In the genomic region with DNA sequence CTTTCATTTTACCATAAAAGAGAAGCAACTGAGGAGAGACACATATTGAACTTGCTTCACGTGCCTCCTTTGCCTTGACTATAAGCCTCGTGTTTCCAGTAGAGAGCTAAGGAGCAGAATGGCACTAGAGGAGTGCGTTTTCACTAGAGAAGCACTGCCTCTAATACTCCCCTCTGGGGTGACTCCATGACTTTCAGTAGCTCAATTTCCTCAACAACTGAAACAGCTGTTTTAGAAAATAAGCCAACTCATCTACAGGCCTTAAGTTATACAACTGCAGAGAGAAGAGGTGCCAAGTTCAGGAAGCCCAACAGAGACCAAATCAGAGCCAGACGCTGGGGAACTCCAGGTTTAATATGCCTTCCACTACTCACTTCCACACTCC, we compare ENCODE assay signal across 8 cellular contexts. TPM values are rescaled to one million over a fixed set of nuclear protein-coding genes. Genes with fewer than 3 reads are reported as not detected.
DNase-seq lines count a peak whose midpoint lies in the region; ATAC-seq and TF ChIP-seq lines count a peak whose summit lies in the region.

No MANE protein-coding gene starts in this region.

- peaks cover 41% of the 10 kb centered on the region for H3K4me1 Mint-ChIP-seq in activated naive CD8-positive, alpha-beta T cell treated with anti-CD3 and anti-CD28 coated beads, Interleukin-2, amount 10 ng/mL, durations not matched to agents 7 days and 5 days
- H3K4me1 Mint-ChIP-seq in immature natural killer cell = peaks cover 64 to 71% of the 10 kb centered on the region in 2 donors

- no peaks in the 10 kb centered on the region for H3K27me3 ChIP-seq in HL-60 (ENCODE audit: insufficient read depth, poor library complexity, severe bottlenecking)

- TF ChIP-seq CTCF in HL-60 (IDR thresholded peaks at IDR 0.05; ENCODE audit: insufficient read depth, low read length) = no peak

- ATAC-seq in activated naive CD8-positive, alpha-beta T cell treated with anti-CD3 and anti-CD28 coated beads, Interleukin-2, amount 10 ng/mL, durations not matched to agents 7 days and 5 days (ENCODE audit: low read depth) = no peak
- ATAC-seq in GM21576 (IDR thresholded peaks at IDR 0.05; ENCODE audit: unreplicated experiment) = no peak

- POLR2A ChIA-PET in activated naive CD8-positive, alpha-beta T cell treated with anti-CD3 and anti-CD28 coated beads, Interleukin-2, amount 10 ng/mL, durations not matched to agents 7 days and 5 days (lab: Charles Lee) = interaction anchor here (1.1 to 1.5 kb wide), 2 partner anchors 19 to 360 kb away, joined by 5 to 6 read pairs; partner anchors contain the start of gene PDCD6IP

- H3K27me3 Mint-ChIP-seq in activated naive CD8-positive, alpha-beta T cell treated with anti-CD3 and anti-CD28 coated beads, Interleukin-2, amount 10 ng/mL, durations not matched to agents 7 days and 5 days = no peaks in the 10 kb centered on the region
- peaks cover 7 to 13% (median 9%) of the 10 kb centered on the region in 3 donors for H3K27me3 Mint-ChIP-seq in immature natural killer cell (ENCODE audit: low read depth in 3 of 3)

- H3K27ac Mint-ChIP-seq in activated naive CD8-positive, alpha-beta T cell treated with anti-CD3 and anti-CD28 coated beads, Interleukin-2, amount 10 ng/mL, durations not matched to agents 7 days and 5 days = peak overlapping the region; percentile 93
- H3K27ac Mint-ChIP-seq in immature natural killer cell = peak overlapping the region; percentile 60 to 90 (median 84)

- H3K36me3 Mint-ChIP-seq in activated naive CD8-positive, alpha-beta T cell treated with anti-CD3 and anti-CD28 coated beads, Interleukin-2, amount 10 ng/mL, durations not matched to agents 7 days and 5 days = peaks cover 3% of the 10 kb centered on the region
- H3K36me3 Mint-ChIP-seq in immature natural killer cell = peaks cover 0 to 4% (median 0%) of the 10 kb centered on the region in 3 donors

- peak overlapping the region; percentile 97 for H3K4me3 Mint-ChIP-seq in activated naive CD8-positive, alpha-beta T cell treated with anti-CD3 and anti-CD28 coated beads, Interleukin-2, amount 10 ng/mL, durations not matched to agents 7 days and 5 days
- H3K4me3 Mint-ChIP-seq in immature natural killer cell = peak overlapping the region; percentile 84 to 96 (median 87)

- H3K27ac ChIP-seq in HL-60 (replicated peaks) = peak overlapping the region; percentile 20

- DNase-seq in AG08395 (ENCODE audit: low spot score) (peak; percentile 29), HL-60 (ENCODE audit: low read depth in 1 of 2, low spot score in 1 of 2) (no peak), immature natural killer cell (no peak), stromal cell of bone marrow (ENCODE audit: low read depth) (peak; percentile 49), G401 (ENCODE audit: low spot score) (no peak), GM19238 (ENCODE audit: insufficient read length, low spot score) (no peak)
- no peak for DNase-seq in activated naive CD8-positive, alpha-beta T cell treated with anti-CD3 and anti-CD28 coated beads, Interleukin-2, amount 10 ng/mL, durations not matched to agents 7 days and 5 days

- no peaks in the 10 kb centered on the region for H3K9me3 Mint-ChIP-seq in activated naive CD8-positive, alpha-beta T cell treated with anti-CD3 and anti-CD28 coated beads, Interleukin-2, amount 10 ng/mL, durations not matched to agents 7 days and 5 days
- H3K9me3 Mint-ChIP-seq in immature natural killer cell = no peaks in the 10 kb centered on the region

- in situ Hi-C loops in G401 (cut with HindIII; ENCODE audit: low sequenced_read_pairs) = no loop called here

- peak overlapping the region; percentile 88 for H3K4me3 ChIP-seq in HL-60 (replicated peaks; ENCODE audit: insufficient read depth, low read length)

RNA-seq across cellular contexts. Expression of gene UBP1, which starts 1.9 kb away (rescaled TPM):
- 10 to 100 TPM; 66.8 to 73.9 TPM for total RNA-seq in activated naive CD8-positive, alpha-beta T cell treated with anti-CD3 and anti-CD28 coated beads, Interleukin-2, amount 10 ng/mL, durations not matched to agents 7 days and 5 days
- polyA plus RNA-seq in immature natural killer cell = 10 to 100 TPM in 2 of 3 donors, 1 to 10 TPM in 1; 9.5 to 12.4 (median 10.3) TPM
- 88.8 and 106 TPM in 2 replicates for total RNA-seq in G401 (2014; rRNA removed; shearing (Covaris generic))

Comparison
In these comparisons a context has a peak if more than half of its experiments do, and no peak if none do; other contexts are left out.
1. DNase-seq: peak in AG08395 (single experiment) and stromal cell of bone marrow (single experiment); none in HL-60 (0 of 2), activated naive CD8-positive, alpha-beta T cell treated with anti-CD3 and anti-CD28 coated beads, Interleukin-2, amount 10 ng/mL, durations not matched to agents 7 days and 5 days (single experiment), immature natural killer cell (0 of 3), G401 (single experiment) and GM19238 (single experiment).